8 cellular contexts compared by ENCODE assay signal in the genomic region with DNA sequence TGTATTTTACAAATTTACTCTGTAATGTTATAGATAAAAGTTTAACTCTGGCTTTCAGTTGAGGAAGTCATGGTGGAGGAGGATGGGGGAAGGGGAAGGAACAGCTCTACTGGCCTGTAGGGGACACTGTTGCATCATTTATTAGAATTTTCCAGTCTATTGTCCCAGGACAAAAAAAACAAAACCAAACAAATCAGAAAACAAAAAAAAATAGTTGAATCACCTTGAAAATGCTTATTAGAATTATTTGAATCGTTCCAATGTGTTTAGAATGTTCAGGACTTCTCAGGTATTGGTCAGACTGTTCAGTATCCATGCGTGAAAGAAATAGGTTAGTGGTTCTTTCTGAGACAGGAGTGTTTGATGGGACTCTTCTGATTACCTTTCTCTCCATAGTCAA.
DNase-seq lines count a peak whose midpoint lies in the region; FAIRE-seq and TF ChIP-seq lines count a peak whose summit lies in the region.

No MANE protein-coding gene starts in this region.

- TF ChIP-seq CTCF in AG04450 (IDR thresholded peaks at IDR 0.05; ENCODE audit: low read depth, low read length), result peak; percentile 86
- TF ChIP-seq CTCF in progenitor cell of endocrine pancreas (IDR thresholded peaks at IDR 0.05; ENCODE audit: unreplicated experiment), result peak; percentile 80

- no peak overlapping the region for H3K27ac ChIP-seq in AG04450 (ENCODE audit: low read depth, low read length)

- no peak overlapping the region for H3K4me3 Mint-ChIP-seq in progenitor cell of endocrine pancreas (ENCODE audit: low read depth)

- H3K36me3 Mint-ChIP-seq in progenitor cell of endocrine pancreas (ENCODE audit: insufficient read depth), result no peaks in the 10 kb centered on the region

- no peaks in the 10 kb centered on the region for H3K9me3 Mint-ChIP-seq in progenitor cell of endocrine pancreas (ENCODE audit: low read depth)

- no peaks in the 10 kb centered on the region for H3K27me3 Mint-ChIP-seq in progenitor cell of endocrine pancreas

- H3K4me3 ChIP-seq in AG04450 (ENCODE audit: low read depth, low read length), result no peak overlapping the region

- peak; percentile 62 for FAIRE-seq in GM18507 (lab: Jason Lieb, UNC)

- no peaks in the 10 kb centered on the region for H3K9me3 ChIP-seq in AG04450 (ENCODE audit: control insufficient read depth, insufficient read depth, low read length)

- H3K27me3 ChIP-seq in AG04450 (ENCODE audit: control insufficient read depth, insufficient read depth, low read length), result no peaks in the 10 kb centered on the region

- CTCF ChIA-PET in AG04450 (lab: Charles Lee), result interaction anchor here (0.6 to 2.3 kb wide), 5 partner anchors 54 to 935 kb away, joined by 3 to 9 read pairs (median 4); no protein-coding TSS in a partner anchor

- DNase-seq in AG04450 (ENCODE audit: low read depth, low spot score) (peak; percentile 23), GM18507 (ENCODE audit: extremely low spot score, insufficient read length, low read depth) (no peak), OCI-M1 (lab: John Stamatoyannopoulos, UW) (peak; percentile 72), fibroblast of the conjunctiva (ENCODE audit: low read depth) (peak; percentile 31), progenitor cell of endocrine pancreas (ENCODE audit: low spot score, unreplicated experiment) (no peak), NCI-H128 (lab: John Stamatoyannopoulos, UW; ENCODE audit: unreplicated experiment) (no peak), COLO668 (lab: John Stamatoyannopoulos, UW; ENCODE audit: unreplicated experiment) (no peak), SHP77 (lab: John Stamatoyannopoulos, UW) (no peak)

- H3K4me1 Mint-ChIP-seq in progenitor cell of endocrine pancreas (ENCODE audit: low read depth), result peaks cover 10% of the 10 kb centered on the region

- POLR2A ChIA-PET in AG04450 (lab: Yijun Ruan, JAX), result no interaction called here

- H3K27ac Mint-ChIP-seq in progenitor cell of endocrine pancreas, result no peak overlapping the region

Comparison
In these comparisons a context has a peak if more than half of its experiments do, and no peak if none do; other contexts are left out.
1. DNase-seq: peak in AG04450 (single experiment), OCI-M1 (single experiment) and fibroblast of the conjunctiva (single experiment); none in GM18507 (single experiment), progenitor cell of endocrine pancreas (single experiment), NCI-H128 (single experiment), COLO668 (single experiment) and SHP77 (0 of 2).